1 cellular context compared by ENCODE assay signal in the genomic region with DNA sequence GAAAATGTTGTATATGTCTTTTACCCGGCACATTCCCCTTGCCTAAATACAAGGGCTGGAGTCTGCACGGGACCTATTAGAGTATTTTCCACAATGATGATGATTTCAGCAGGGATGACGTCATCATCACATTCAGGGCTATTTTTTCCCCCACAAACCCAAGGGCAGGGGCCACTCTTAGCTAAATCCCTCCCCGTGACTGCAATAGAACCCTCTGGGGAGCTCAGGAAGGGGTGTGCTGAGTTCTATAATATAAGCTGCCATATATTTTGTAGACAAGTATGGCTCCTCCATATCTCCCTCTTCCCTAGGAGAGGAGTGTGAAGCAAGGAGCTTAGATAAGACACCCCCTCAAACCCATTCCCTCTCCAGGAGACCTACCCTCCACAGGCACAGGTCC.
TF ChIP-seq lines count a peak whose summit lies in the region.

No MANE protein-coding gene starts in this region.

TF ChIP-seq in GM23338, 12 proteins besides CTCF, POLR2A, EP300 and RAD21 (continued from another document):
- TF ChIP-seq, protein P1, sequence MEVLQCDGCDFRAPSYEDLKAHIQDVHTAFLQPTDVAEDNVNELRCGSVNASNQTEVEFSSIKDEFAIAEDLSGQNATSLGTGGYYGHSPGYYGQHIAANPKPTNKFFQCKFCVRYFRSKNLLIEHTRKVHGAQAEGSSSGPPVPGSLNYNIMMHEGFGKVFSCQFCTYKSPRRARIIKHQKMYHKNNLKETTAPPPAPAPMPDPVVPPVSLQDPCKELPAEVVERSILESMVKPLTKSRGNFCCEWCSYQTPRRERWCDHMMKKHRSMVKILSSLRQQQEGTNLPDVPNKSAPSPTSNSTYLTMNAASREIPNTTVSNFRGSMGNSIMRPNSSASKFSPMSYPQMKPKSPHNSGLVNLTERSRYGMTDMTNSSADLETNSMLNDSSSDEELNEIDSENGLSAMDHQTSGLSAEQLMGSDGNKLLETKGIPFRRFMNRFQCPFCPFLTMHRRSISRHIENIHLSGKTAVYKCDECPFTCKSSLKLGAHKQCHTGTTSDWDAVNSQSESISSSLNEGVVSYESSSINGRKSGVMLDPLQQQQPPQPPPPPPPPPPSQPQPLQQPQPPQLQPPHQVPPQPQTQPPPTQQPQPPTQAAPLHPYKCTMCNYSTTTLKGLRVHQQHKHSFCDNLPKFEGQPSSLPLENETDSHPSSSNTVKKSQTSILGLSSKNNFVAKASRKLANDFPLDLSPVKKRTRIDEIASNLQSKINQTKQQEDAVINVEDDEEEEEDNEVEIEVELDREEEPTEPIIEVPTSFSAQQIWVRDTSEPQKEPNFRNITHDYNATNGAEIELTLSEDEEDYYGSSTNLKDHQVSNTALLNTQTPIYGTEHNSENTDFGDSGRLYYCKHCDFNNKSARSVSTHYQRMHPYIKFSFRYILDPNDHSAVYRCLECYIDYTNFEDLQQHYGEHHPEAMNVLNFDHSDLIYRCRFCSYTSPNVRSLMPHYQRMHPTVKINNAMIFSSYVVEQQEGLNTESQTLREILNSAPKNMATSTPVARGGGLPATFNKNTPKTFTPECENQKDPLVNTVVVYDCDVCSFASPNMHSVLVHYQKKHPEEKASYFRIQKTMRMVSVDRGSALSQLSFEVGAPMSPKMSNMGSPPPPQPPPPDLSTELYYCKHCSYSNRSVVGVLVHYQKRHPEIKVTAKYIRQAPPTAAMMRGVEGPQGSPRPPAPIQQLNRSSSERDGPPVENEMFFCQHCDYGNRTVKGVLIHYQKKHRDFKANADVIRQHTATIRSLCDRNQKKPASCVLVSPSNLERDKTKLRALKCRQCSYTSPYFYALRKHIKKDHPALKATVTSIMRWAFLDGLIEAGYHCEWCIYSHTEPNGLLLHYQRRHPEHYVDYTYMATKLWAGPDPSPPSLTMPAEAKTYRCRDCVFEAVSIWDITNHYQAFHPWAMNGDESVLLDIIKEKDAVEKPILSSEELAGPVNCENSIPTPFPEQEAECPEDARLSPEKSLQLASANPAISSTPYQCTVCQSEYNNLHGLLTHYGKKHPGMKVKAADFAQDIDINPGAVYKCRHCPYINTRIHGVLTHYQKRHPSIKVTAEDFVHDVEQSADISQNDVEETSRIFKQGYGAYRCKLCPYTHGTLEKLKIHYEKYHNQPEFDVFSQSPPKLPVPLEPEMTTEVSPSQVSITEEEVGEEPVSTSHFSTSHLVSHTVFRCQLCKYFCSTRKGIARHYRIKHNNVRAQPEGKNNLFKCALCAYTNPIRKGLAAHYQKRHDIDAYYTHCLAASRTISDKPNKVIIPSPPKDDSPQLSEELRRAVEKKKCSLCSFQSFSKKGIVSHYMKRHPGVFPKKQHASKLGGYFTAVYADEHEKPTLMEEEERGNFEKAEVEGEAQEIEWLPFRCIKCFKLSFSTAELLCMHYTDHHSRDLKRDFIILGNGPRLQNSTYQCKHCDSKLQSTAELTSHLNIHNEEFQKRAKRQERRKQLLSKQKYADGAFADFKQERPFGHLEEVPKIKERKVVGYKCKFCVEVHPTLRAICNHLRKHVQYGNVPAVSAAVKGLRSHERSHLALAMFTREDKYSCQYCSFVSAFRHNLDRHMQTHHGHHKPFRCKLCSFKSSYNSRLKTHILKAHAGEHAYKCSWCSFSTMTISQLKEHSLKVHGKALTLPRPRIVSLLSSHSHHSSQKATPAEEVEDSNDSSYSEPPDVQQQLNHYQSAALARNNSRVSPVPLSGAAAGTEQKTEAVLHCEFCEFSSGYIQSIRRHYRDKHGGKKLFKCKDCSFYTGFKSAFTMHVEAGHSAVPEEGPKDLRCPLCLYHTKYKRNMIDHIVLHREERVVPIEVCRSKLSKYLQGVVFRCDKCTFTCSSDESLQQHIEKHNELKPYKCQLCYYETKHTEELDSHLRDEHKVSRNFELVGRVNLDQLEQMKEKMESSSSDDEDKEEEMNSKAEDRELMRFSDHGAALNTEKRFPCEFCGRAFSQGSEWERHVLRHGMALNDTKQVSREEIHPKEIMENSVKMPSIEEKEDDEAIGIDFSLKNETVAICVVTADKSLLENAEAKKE (CRISPR knock-in tag; IDR thresholded peaks at IDR 0.05) = no peak
- TF ChIP-seq EZH2 (IDR thresholded peaks at IDR 0.05; ENCODE audit: low read depth, unreplicated experiment) (no peak), EZH2phosphoT487 (IDR thresholded peaks at IDR 0.05; ENCODE audit: unreplicated experiment) (no peak), ZNF331 (CRISPR knock-in tag; IDR thresholded peaks at IDR 0.05; ENCODE audit: low read depth) (no peak)
